In the genomic region with DNA sequence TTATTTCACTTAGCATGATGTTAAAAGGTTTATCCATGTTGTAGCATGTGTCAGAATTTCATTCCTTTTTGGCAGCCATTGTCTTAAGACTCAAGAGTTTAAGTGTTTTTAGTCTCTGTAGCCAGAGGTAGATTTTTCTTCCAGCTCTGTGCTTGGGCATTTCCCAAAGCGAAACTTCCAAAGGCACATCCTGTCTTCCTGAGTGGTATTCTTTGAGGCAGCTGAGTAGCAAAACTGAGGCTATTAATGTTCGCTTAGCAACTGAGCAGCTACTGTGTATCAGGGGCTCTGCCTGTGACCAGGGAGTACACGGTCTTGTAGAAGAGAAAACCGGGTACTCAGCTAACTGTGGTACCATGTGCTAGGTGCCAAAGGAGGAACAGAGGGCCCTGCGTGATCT, we compare ENCODE assay signal across 1 cellular context.
TF ChIP-seq lines count a peak whose summit lies in the region.

No MANE protein-coding gene starts in this region.

TF ChIP-seq in SK-N-SH, 30 proteins besides CTCF, POLR2A, EP300 and RAD21 (continued from another document):
- TF ChIP-seq TCF12 (IDR thresholded peaks at IDR 0.05) (no peak), SMC3 (IDR thresholded peaks at IDR 0.05; ENCODE audit: low read depth, low read length) (no peak)
- TF ChIP-seq, protein P1, sequence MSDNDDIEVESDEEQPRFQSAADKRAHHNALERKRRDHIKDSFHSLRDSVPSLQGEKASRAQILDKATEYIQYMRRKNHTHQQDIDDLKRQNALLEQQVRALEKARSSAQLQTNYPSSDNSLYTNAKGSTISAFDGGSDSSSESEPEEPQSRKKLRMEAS (IDR thresholded peaks at IDR 0.05; ENCODE audit: low read depth), result no peak
- TF ChIP-seq, protein P2, sequence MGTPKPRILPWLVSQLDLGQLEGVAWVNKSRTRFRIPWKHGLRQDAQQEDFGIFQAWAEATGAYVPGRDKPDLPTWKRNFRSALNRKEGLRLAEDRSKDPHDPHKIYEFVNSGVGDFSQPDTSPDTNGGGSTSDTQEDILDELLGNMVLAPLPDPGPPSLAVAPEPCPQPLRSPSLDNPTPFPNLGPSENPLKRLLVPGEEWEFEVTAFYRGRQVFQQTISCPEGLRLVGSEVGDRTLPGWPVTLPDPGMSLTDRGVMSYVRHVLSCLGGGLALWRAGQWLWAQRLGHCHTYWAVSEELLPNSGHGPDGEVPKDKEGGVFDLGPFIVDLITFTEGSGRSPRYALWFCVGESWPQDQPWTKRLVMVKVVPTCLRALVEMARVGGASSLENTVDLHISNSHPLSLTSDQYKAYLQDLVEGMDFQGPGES (IDR thresholded peaks at IDR 0.05; ENCODE audit: low read depth, low read length), result no peak
